1 cellular context compared by ENCODE assay signal in the genomic region with DNA sequence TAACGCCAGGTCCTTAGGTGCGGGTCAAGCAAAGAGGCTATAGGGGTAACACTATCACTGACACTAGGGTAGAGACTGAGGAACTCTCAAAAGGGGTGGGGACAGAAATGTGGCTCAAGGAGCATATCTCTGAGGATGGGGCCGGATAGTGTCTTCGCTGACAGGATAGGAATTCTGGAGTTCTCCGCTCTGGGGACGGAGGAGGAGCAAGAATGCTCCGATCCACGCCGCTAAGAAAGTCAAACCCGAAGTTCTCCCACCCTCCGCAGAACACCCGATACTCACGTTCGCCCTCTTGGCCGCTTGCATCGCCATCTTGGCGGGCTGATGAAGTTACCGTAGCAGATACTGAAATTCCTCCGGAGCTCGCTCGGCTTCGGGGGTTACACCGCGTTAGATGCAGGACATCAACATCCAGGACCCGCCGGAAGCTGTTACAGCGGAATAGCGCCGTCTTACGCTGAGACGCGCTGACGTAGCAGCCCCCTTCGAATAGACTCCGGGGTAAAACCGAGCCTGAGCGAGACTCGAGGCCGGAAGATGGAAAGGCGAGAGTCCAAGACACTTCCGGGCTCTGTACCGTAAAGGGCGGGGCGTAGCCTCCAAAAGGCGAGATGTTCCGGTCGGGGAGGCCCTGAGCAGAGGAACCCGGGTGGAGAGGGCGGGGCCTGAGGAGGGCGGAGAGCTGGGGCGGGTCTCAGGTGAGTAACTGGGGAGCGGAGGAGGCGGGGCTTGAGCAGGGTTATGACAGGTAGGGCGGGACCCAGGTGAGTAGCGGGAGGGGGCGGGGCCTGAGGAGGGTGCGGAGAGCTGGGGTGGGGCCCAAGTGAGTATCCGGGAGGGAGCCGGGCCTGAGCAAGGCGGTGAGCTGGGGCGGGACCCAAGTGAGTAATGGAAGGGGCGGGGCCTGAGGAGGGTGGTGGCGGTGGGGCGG.
TF ChIP-seq lines count a peak whose summit lies in the region.

A gene with protein sequence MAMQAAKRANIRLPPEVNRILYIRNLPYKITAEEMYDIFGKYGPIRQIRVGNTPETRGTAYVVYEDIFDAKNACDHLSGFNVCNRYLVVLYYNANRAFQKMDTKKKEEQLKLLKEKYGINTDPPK (minus strand): TSS at position 412 of the 934 bp plus-strand sequence. CDS start 97 bp downstream, at position 315.

TF ChIP-seq in K562, 482 proteins besides CTCF, POLR2A, EP300 and RAD21 (continued from another document and continues in another):
- TF ChIP-seq ETV6 (IDR thresholded peaks at IDR 0.05; ENCODE audit: borderline replicate concordance in 1 of 2, low read depth in 2 of 2, low read length in 1 of 2) (0 out of 4 replicates have a peak, but pooled peaks of 1 of the 2 experiments have one; percentile 53), ETV6 (CRISPR knock-in tag; IDR thresholded peaks at IDR 0.05; ENCODE audit: borderline replicate concordance) (peak; percentile 68; the same call in 1 of the 2 replicates), PHF8 (IDR thresholded peaks at IDR 0.05; ENCODE audit: borderline replicate concordance, low read length) (peak; percentile 89), BCOR (IDR thresholded peaks at IDR 0.05) (peak; percentile 42), ZZZ3 (IDR thresholded peaks at IDR 0.05) (peak; percentile 75; the same call in 1 of the 2 replicates), TRIM28 (IDR thresholded peaks at IDR 0.05) (peak; percentile 73; the same call in 1 of the 2 replicates), LEF1 (IDR thresholded peaks at IDR 0.05) (peak; percentile 42; the same call in 1 of the 2 replicates), POLR2H (tag; IDR thresholded peaks at IDR 0.05; ENCODE audit: low read depth) (peak; percentile 86), CC2D1A (IDR thresholded peaks at IDR 0.05) (0 out of 2 replicates have a peak, but pooled peaks have one; percentile 46), ARNT (IDR thresholded peaks at IDR 0.05) (peak; percentile 54 to 90; a peak in 2 of 4 replicates), SOX6 (IDR thresholded peaks at IDR 0.05) (peak; percentile 81), EZH2 (IDR thresholded peaks at IDR 0.05; ENCODE audit: borderline replicate concordance, low read depth, low read length) (no peak), NR1H2 (CRISPR knock-in tag; IDR thresholded peaks at IDR 0.05) (no peak), TARDBP (IDR thresholded peaks at IDR 0.05) (peak; percentile 65), PHB2 (IDR thresholded peaks at IDR 0.05; ENCODE audit: low read depth) (0 out of 2 replicates have a peak, but pooled peaks have one; percentile 11), ZNF197 (CRISPR knock-in tag; IDR thresholded peaks at IDR 0.05; ENCODE audit: low read depth) (0 out of 2 replicates have a peak, but pooled peaks have one; percentile 23), CHD2 (IDR thresholded peaks at IDR 0.05; ENCODE audit: low read depth, low read length) (no peak), SREBF1 (IDR thresholded peaks at IDR 0.05; ENCODE audit: borderline replicate concordance, low read depth, low read length) (peak; percentile 86; the same call in 1 of the 2 replicates), ZNF436 (CRISPR knock-in tag; IDR thresholded peaks at IDR 0.05) (no peak), ZBED1 (IDR thresholded peaks at IDR 0.05) (peak; percentile 75; the same call in 1 of the 2 replicates), PHF21A (IDR thresholded peaks at IDR 0.05; ENCODE audit: borderline replicate concordance, low read depth) (peak; percentile 43; the same call in 1 of the 2 replicates), SMAD2 (IDR thresholded peaks at IDR 0.05; ENCODE audit: low read depth, low read length) (no peak), HCFC1 (IDR thresholded peaks at IDR 0.05; ENCODE audit: low read depth, low read length) (peak; percentile 91), EGR1 (conservative IDR thresholded peaks at IDR 0.05) (peak; percentile 65), ZNF347 (CRISPR knock-in tag; IDR thresholded peaks at IDR 0.05; ENCODE audit: low read depth) (no peak), ZNF24 (IDR thresholded peaks at IDR 0.05) (peak; percentile 77), MYC (IDR thresholded peaks at IDR 0.05; ENCODE audit: low read depth, low read length) (peak; percentile 85), MYC (CRISPR knock-in tag; IDR thresholded peaks at IDR 0.05; ENCODE audit: borderline replicate concordance, low read depth) (peak; percentile 89), SPI1 (IDR thresholded peaks at IDR 0.05; ENCODE audit: borderline replicate concordance, low read depth, low read length) (peak; percentile 57; the same call in 1 of the 2 replicates), FOXK1 (CRISPR knock-in tag; IDR thresholded peaks at IDR 0.05; ENCODE audit: borderline replicate concordance) (peak; percentile 96), TBL1XR1 (IDR thresholded peaks at IDR 0.05; ENCODE audit: low read length in 2 of 2) (peak in 1 of 2 experiments; percentile 90; a peak in 2 of 4 replicates), SAP30 (IDR thresholded peaks at IDR 0.05; ENCODE audit: borderline replicate concordance, insufficient read depth, low read depth, low read length, poor library complexity, severe bottlenecking) (peak; percentile 88), SMAD4 (CRISPR knock-in tag; conservative IDR thresholded peaks at IDR 0.05) (no peak)
- TF ChIP-seq, protein P1, sequence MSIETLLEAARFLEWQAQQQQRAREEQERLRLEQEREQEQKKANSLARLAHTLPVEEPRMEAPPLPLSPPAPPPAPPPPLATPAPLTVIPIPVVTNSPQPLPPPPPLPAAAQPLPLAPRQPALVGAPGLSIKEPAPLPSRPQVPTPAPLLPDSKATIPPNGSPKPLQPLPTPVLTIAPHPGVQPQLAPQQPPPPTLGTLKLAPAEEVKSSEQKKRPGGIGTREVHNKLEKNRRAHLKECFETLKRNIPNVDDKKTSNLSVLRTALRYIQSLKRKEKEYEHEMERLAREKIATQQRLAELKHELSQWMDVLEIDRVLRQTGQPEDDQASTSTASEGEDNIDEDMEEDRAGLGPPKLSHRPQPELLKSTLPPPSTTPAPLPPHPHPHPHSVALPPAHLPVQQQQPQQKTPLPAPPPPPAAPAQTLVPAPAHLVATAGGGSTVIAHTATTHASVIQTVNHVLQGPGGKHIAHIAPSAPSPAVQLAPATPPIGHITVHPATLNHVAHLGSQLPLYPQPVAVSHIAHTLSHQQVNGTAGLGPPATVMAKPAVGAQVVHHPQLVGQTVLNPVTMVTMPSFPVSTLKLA (conservative IDR thresholded peaks at IDR 0.05) = peak; percentile 68 to 84
- TF ChIP-seq, protein P2, sequence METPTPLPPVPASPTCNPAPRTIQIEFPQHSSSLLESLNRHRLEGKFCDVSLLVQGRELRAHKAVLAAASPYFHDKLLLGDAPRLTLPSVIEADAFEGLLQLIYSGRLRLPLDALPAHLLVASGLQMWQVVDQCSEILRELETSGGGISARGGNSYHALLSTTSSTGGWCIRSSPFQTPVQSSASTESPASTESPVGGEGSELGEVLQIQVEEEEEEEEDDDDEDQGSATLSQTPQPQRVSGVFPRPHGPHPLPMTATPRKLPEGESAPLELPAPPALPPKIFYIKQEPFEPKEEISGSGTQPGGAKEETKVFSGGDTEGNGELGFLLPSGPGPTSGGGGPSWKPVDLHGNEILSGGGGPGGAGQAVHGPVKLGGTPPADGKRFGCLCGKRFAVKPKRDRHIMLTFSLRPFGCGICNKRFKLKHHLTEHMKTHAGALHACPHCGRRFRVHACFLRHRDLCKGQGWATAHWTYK (CRISPR knock-in tag; IDR thresholded peaks at IDR 0.05) = no peak
- TF ChIP-seq, protein P3, sequence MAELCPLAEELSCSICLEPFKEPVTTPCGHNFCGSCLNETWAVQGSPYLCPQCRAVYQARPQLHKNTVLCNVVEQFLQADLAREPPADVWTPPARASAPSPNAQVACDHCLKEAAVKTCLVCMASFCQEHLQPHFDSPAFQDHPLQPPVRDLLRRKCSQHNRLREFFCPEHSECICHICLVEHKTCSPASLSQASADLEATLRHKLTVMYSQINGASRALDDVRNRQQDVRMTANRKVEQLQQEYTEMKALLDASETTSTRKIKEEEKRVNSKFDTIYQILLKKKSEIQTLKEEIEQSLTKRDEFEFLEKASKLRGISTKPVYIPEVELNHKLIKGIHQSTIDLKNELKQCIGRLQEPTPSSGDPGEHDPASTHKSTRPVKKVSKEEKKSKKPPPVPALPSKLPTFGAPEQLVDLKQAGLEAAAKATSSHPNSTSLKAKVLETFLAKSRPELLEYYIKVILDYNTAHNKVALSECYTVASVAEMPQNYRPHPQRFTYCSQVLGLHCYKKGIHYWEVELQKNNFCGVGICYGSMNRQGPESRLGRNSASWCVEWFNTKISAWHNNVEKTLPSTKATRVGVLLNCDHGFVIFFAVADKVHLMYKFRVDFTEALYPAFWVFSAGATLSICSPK (IDR thresholded peaks at IDR 0.05; ENCODE audit: borderline replicate concordance) = 0 out of 2 replicates have a peak, but pooled peaks have one; percentile 55
- TF ChIP-seq, protein P4, sequence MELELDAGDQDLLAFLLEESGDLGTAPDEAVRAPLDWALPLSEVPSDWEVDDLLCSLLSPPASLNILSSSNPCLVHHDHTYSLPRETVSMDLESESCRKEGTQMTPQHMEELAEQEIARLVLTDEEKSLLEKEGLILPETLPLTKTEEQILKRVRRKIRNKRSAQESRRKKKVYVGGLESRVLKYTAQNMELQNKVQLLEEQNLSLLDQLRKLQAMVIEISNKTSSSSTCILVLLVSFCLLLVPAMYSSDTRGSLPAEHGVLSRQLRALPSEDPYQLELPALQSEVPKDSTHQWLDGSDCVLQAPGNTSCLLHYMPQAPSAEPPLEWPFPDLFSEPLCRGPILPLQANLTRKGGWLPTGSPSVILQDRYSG (tag; conservative IDR thresholded peaks at IDR 0.05; ENCODE audit: low read depth) = 0 out of 2 replicates have a peak, but pooled peaks have one; percentile 54
- TF ChIP-seq, protein P5, sequence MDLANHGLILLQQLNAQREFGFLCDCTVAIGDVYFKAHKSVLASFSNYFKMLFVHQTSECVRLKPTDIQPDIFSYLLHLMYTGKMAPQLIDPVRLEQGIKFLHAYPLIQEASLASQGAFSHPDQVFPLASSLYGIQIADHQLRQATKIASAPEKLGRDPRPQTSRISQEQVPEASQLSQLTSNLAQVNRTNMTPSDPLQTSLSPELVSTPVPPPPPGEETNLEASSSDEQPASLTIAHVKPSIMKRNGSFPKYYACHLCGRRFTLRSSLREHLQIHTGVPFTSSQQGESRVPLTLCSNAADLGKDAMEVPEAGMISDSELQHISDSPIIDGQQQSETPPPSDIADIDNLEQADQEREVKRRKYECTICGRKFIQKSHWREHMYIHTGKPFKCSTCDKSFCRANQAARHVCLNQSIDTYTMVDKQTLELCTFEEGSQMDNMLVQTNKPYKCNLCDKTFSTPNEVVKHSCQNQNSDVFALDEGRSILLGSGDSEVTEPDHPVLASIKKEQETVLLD (IDR thresholded peaks at IDR 0.05) = peak; percentile 99
- TF ChIP-seq, protein P6, sequence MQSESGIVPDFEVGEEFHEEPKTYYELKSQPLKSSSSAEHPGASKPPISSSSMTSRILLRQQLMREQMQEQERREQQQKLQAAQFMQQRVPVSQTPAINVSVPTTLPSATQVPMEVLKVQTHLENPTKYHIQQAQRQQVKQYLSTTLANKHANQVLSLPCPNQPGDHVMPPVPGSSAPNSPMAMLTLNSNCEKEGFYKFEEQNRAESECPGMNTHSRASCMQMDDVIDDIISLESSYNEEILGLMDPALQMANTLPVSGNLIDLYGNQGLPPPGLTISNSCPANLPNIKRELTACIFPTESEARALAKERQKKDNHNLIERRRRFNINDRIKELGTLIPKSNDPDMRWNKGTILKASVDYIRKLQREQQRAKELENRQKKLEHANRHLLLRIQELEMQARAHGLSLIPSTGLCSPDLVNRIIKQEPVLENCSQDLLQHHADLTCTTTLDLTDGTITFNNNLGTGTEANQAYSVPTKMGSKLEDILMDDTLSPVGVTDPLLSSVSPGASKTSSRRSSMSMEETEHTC (IDR thresholded peaks at IDR 0.05) = peak; percentile 25; the same call in 1 of the 2 replicates
- TF ChIP-seq, protein P7, sequence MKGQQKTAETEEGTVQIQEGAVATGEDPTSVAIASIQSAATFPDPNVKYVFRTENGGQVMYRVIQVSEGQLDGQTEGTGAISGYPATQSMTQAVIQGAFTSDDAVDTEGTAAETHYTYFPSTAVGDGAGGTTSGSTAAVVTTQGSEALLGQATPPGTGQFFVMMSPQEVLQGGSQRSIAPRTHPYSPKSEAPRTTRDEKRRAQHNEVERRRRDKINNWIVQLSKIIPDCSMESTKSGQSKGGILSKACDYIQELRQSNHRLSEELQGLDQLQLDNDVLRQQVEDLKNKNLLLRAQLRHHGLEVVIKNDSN (CRISPR knock-in tag; IDR thresholded peaks at IDR 0.05) = no peak
- TF ChIP-seq, protein P8, sequence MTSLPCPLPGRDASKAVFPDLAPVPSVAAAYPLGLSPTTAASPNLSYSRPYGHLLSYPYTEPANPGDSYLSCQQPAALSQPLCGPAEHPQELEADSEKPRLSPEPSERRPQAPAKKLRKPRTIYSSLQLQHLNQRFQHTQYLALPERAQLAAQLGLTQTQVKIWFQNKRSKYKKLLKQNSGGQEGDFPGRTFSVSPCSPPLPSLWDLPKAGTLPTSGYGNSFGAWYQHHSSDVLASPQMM (CRISPR knock-in tag; IDR thresholded peaks at IDR 0.05) = no peak
- TF ChIP-seq, protein P9, sequence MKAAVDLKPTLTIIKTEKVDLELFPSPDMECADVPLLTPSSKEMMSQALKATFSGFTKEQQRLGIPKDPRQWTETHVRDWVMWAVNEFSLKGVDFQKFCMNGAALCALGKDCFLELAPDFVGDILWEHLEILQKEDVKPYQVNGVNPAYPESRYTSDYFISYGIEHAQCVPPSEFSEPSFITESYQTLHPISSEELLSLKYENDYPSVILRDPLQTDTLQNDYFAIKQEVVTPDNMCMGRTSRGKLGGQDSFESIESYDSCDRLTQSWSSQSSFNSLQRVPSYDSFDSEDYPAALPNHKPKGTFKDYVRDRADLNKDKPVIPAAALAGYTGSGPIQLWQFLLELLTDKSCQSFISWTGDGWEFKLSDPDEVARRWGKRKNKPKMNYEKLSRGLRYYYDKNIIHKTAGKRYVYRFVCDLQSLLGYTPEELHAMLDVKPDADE (conservative IDR thresholded peaks at IDR 0.05; ENCODE audit: control insufficient read depth, low read depth, low read length) = 0 out of 2 replicates have a peak, but pooled peaks have one; percentile 44
- TF ChIP-seq, protein P10, sequence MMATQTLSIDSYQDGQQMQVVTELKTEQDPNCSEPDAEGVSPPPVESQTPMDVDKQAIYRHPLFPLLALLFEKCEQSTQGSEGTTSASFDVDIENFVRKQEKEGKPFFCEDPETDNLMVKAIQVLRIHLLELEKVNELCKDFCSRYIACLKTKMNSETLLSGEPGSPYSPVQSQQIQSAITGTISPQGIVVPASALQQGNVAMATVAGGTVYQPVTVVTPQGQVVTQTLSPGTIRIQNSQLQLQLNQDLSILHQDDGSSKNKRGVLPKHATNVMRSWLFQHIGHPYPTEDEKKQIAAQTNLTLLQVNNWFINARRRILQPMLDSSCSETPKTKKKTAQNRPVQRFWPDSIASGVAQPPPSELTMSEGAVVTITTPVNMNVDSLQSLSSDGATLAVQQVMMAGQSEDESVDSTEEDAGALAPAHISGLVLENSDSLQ (IDR thresholded peaks at IDR 0.05) = peak; percentile 84
- TF ChIP-seq, protein P11, sequence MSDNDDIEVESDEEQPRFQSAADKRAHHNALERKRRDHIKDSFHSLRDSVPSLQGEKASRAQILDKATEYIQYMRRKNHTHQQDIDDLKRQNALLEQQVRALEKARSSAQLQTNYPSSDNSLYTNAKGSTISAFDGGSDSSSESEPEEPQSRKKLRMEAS (CRISPR knock-in tag; IDR thresholded peaks at IDR 0.05) = peak; percentile 70
- TF ChIP-seq, protein P12, sequence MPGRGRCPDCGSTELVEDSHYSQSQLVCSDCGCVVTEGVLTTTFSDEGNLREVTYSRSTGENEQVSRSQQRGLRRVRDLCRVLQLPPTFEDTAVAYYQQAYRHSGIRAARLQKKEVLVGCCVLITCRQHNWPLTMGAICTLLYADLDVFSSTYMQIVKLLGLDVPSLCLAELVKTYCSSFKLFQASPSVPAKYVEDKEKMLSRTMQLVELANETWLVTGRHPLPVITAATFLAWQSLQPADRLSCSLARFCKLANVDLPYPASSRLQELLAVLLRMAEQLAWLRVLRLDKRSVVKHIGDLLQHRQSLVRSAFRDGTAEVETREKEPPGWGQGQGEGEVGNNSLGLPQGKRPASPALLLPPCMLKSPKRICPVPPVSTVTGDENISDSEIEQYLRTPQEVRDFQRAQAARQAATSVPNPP (IDR thresholded peaks at IDR 0.05; ENCODE audit: borderline replicate concordance, insufficient read depth, insufficient read length) = no peak
